In genomic region chr5:149764086-149764485, GRCh38 we compare ENCODE assay signal across 1 cellular context.
TF ChIP-seq lines count a peak whose summit lies in the region.

No MANE protein-coding gene starts in this region.

TF ChIP-seq in H1, 55 proteins besides CTCF, POLR2A, EP300 and RAD21 (continued from another document):
- TF ChIP-seq CHD7 (IDR thresholded peaks at IDR 0.05; ENCODE audit: insufficient replicate concordance, low read length) = no peak
- TF ChIP-seq TAF7 (optimal IDR thresholded peaks at IDR 0.05; ENCODE audit: borderline replicate concordance, low read depth, low read length) = no peak
- TF ChIP-seq ASH2L (IDR thresholded peaks at IDR 0.05; ENCODE audit: low read length) = no peak
- TF ChIP-seq KDM4A (IDR thresholded peaks at IDR 0.05; ENCODE audit: low read depth, low read length, severe bottlenecking) = no peak
- no peak for TF ChIP-seq BACH1 (IDR thresholded peaks at IDR 0.05; ENCODE audit: low read length)
- no peak for TF ChIP-seq CHD1 (IDR thresholded peaks at IDR 0.05; ENCODE audit: low read depth, low read length)
- no peak for TF ChIP-seq GTF2F1 (IDR thresholded peaks at IDR 0.05; ENCODE audit: borderline replicate concordance, low read depth, low read length)
